Comparison of ENCODE assay signal across 8 cellular contexts in the genomic region with DNA sequence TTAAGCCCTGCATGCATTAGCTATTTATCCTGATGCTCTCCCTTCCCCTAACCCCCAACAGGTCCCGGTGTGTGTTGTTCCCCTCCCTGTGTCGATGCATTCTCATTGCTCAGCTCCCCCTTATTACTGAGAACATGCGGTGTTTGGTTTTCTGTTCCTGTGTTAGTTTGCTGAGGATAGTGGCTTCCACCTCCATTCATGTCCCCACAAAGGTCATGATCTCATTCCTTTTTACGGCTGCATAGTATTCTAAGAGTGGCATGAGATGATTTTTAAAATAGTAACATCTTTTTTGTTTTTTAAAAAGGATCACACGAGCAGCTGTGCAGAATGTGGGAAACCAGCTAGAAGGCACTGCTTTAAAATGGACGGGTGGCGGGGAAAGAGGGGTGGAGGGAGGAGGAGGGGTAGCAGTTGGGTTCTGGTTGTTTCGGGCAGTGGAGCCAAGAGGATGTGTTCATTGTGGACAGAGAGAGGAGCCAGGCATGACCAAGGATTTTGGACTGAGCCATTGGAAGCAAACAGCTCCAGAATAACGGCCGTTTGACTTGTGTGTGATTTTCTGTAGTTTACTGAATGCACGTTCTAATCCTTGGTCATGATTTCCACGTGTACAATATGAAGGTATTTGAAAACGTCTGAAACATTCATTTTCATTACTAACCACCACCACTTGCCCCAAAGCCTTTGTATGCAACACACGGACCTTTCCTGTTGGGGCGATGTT. TPM values are rescaled to one million over a fixed set of nuclear protein-coding genes. Genes with fewer than 3 reads are reported as not detected.
DNase-seq lines count a peak whose midpoint lies in the region; ATAC-seq lines count a peak whose summit lies in the region.

No MANE protein-coding gene starts in this region.

- peaks cover 2% of the 10 kb centered on the region for H3K27me3 Mint-ChIP-seq in activated CD4-positive, alpha-beta T cell treated with anti-CD3 and anti-CD28 coated beads, Interleukin-2, amount 10 ng/mL, durations not matched to agents 7 days and 5 days
- no peaks in the 10 kb centered on the region for H3K27me3 Mint-ChIP-seq in activated CD4-positive, alpha-beta memory T cell treated with anti-CD3 and anti-CD28 coated beads for 36 hours

- no peaks in the 10 kb centered on the region for H3K9me3 ChIP-seq in iPS-18c (ENCODE audit: control insufficient read depth, insufficient read depth, low read length)

- peak overlapping the region; percentile 97 for H3K27ac ChIP-seq in temporal lobe (ENCODE audit: low read depth, low read length)

- intact Hi-C loops in activated CD4-positive, alpha-beta memory T cell treated with anti-CD3 and anti-CD28 coated beads for 36 hours (cut with micrococcal nuclease): loop anchor here (1.0 to 5.0 kb wide), 2 partner anchors 26 to 1156 kb away; partner anchors contain the start of genes FASTKD3 and MTRR

- ATAC-seq in HG03045 (IDR thresholded peaks at IDR 0.05; ENCODE audit: unreplicated experiment): no peak

- H3K4me1 Mint-ChIP-seq in activated CD4-positive, alpha-beta T cell treated with anti-CD3 and anti-CD28 coated beads, Interleukin-2, amount 10 ng/mL, durations not matched to agents 7 days and 5 days: peaks cover 30% of the 10 kb centered on the region
- H3K4me1 Mint-ChIP-seq in activated CD4-positive, alpha-beta memory T cell treated with anti-CD3 and anti-CD28 coated beads for 36 hours (ENCODE audit: low read depth): peaks cover 18% of the 10 kb centered on the region

- peak overlapping the region; percentile 86 for H3K4me3 Mint-ChIP-seq in activated CD4-positive, alpha-beta T cell treated with anti-CD3 and anti-CD28 coated beads, Interleukin-2, amount 10 ng/mL, durations not matched to agents 7 days and 5 days
- H3K4me3 Mint-ChIP-seq in activated CD4-positive, alpha-beta memory T cell treated with anti-CD3 and anti-CD28 coated beads for 36 hours: peak overlapping the region; percentile 81

- peaks cover 14% of the 10 kb centered on the region for H3K36me3 Mint-ChIP-seq in activated CD4-positive, alpha-beta T cell treated with anti-CD3 and anti-CD28 coated beads, Interleukin-2, amount 10 ng/mL, durations not matched to agents 7 days and 5 days (ENCODE audit: low read depth)
- H3K36me3 Mint-ChIP-seq in activated CD4-positive, alpha-beta memory T cell treated with anti-CD3 and anti-CD28 coated beads for 36 hours: peaks cover 12% of the 10 kb centered on the region

- POLR2A ChIA-PET in activated CD4-positive, alpha-beta T cell treated with anti-CD3 and anti-CD28 coated beads, Interleukin-2, amount 10 ng/mL, durations not matched to agents 7 days and 5 days (lab: Charles Lee): no interaction called here
- POLR2A ChIA-PET in activated CD4-positive, alpha-beta memory T cell treated with anti-CD3 and anti-CD28 coated beads for 36 hours (lab: Charles Lee): interaction anchor here (1.4 to 2.7 kb wide), 5 partner anchors 18 to 333 kb away, joined by 3 to 8 read pairs (median 6); partner anchors contain the start of genes MED10, NSUN2 and SRD5A1

- peak overlapping the region; percentile 97 for H3K27ac Mint-ChIP-seq in activated CD4-positive, alpha-beta T cell treated with anti-CD3 and anti-CD28 coated beads, Interleukin-2, amount 10 ng/mL, durations not matched to agents 7 days and 5 days
- H3K27ac Mint-ChIP-seq in activated CD4-positive, alpha-beta memory T cell treated with anti-CD3 and anti-CD28 coated beads for 36 hours: peak overlapping the region; percentile 91

- CTCF ChIA-PET in activated CD4-positive, alpha-beta T cell treated with anti-CD3 and anti-CD28 coated beads, Interleukin-2, amount 10 ng/mL, durations not matched to agents 7 days and 5 days (lab: Charles Lee): interaction anchor here (0.7 kb wide), 1 partner anchor 372 kb away, joined by 3 read pairs; no protein-coding TSS in a partner anchor
- CTCF ChIA-PET in activated CD4-positive, alpha-beta memory T cell treated with anti-CD3 and anti-CD28 coated beads for 36 hours (lab: Charles Lee): no interaction called here

- DNase-seq in activated CD4-positive, alpha-beta T cell treated with anti-CD3 and anti-CD28 coated beads, Interleukin-2, amount 10 ng/mL, durations not matched to agents 7 days and 5 days: no peak
- no peak for DNase-seq in activated CD4-positive, alpha-beta T cell treated with anti-CD3 and anti-CD28 coated beads, Interleukin-2, amount 50 U/mL, for 1 hour
- DNase-seq in activated CD4-positive, alpha-beta memory T cell treated with anti-CD3 and anti-CD28 coated beads for 36 hours: no peak
- no peak for DNase-seq in mesenteric fat pad (ENCODE audit: low spot score)
- DNase-seq in GM19240 (ENCODE audit: insufficient read length, low spot score): no peak

- H3K9me3 Mint-ChIP-seq in activated CD4-positive, alpha-beta T cell treated with anti-CD3 and anti-CD28 coated beads, Interleukin-2, amount 10 ng/mL, durations not matched to agents 7 days and 5 days: no peaks in the 10 kb centered on the region
- no peaks in the 10 kb centered on the region for H3K9me3 Mint-ChIP-seq in activated CD4-positive, alpha-beta memory T cell treated with anti-CD3 and anti-CD28 coated beads for 36 hours

- H3K4me3 ChIP-seq in iPS-18c (ENCODE audit: insufficient read depth, low read depth, low read length): peak overlapping the region; percentile 80

RNA-seq across cellular contexts. Expression of gene TENT4A, which starts 1.7 kb away (rescaled TPM):
- total RNA-seq in activated CD4-positive, alpha-beta T cell treated with anti-CD3 and anti-CD28 coated beads, Interleukin-2, amount 10 ng/mL, durations not matched to agents 7 days and 5 days: 10 to 100 TPM; 37.4 to 41.9 TPM
- total RNA-seq in activated CD4-positive, alpha-beta memory T cell treated with anti-CD3 and anti-CD28 coated beads for 36 hours: 10 to 100 TPM; 26.6 to 29.2 TPM
- total RNA-seq in temporal lobe: 15.7 TPM
- total RNA-seq in mesenteric fat pad: 29.8 TPM
